In genomic region chr6:97406633-97407032, GRCh38 we compare ENCODE assay signal across 29 cellular contexts.
"Had no signal": no experiment of that assay in that cellular context is flagged by ENCODE, and none has a peak within 500 bp of the region (broad histone marks: within the 10 kb centered on the region; RNA-seq: fewer than 3 reads in every experiment).

No MANE protein-coding gene starts in this region.

- H3K4me1 Mint-ChIP-seq: mesothelial cell of epicardium; naive B cell; neural crest cell; stimulated activated naive CD8-positive, alpha-beta T cell treated with anti-CD3 and anti-CD28 coated beads, Interleukin-15, amount 100 ng/mL, for 72 hours had no signal

- H3K9ac ChIP-seq: parathyroid adenoma had no signal

- H3K4me3 Mint-ChIP-seq: effector memory CD8-positive, alpha-beta T cell; mesothelial cell of epicardium; naive B cell; natural killer cell treated with Interleukin-12 subunit alpha and Interleukin-12 subunit beta and Interleukin-15 and Interleukin-18, amount 100 ng/mL, for 72 hours; neural crest cell; stimulated activated naive CD8-positive, alpha-beta T cell treated with anti-CD3 and anti-CD28 coated beads, Interleukin-15, amount 100 ng/mL, for 72 hours; type B pancreatic cell had no signal

- H3K27me3 Mint-ChIP-seq: naive B cell; natural killer cell treated with Interleukin-12 subunit alpha and Interleukin-12 subunit beta and Interleukin-15 and Interleukin-18, amount 100 ng/mL, for 72 hours; progenitor cell of endocrine pancreas; stimulated activated naive CD8-positive, alpha-beta T cell treated with anti-CD3 and anti-CD28 coated beads, Interleukin-15, amount 100 ng/mL, for 72 hours; type B pancreatic cell had no signal

- H3K27ac ChIP-seq: epithelial cell of prostate, foreskin keratinocyte, gastroesophageal sphincter, heart left ventricle, hepatocyte, left lung, neutrophil, parathyroid adenoma, thyroid gland had no signal

- H3K4me2 ChIP-seq: hepatocyte, smooth muscle cell had no signal

- H3K27ac Mint-ChIP-seq: effector memory CD8-positive, alpha-beta T cell; mesothelial cell of epicardium; naive B cell; natural killer cell treated with Interleukin-12 subunit alpha and Interleukin-12 subunit beta and Interleukin-15 and Interleukin-18, amount 100 ng/mL, for 72 hours; progenitor cell of endocrine pancreas; stimulated activated naive CD8-positive, alpha-beta T cell treated with anti-CD3 and anti-CD28 coated beads, Interleukin-15, amount 100 ng/mL, for 72 hours; type B pancreatic cell had no signal

- H3K36me3 Mint-ChIP-seq: mesothelial cell of epicardium; naive B cell; natural killer cell treated with Interleukin-12 subunit alpha and Interleukin-12 subunit beta and Interleukin-15 and Interleukin-18, amount 100 ng/mL, for 72 hours; type B pancreatic cell had no signal

- H3K9me3 Mint-ChIP-seq: effector memory CD8-positive, alpha-beta T cell; naive B cell; natural killer cell treated with Interleukin-12 subunit alpha and Interleukin-12 subunit beta and Interleukin-15 and Interleukin-18, amount 100 ng/mL, for 72 hours; neural crest cell; stimulated activated naive CD8-positive, alpha-beta T cell treated with anti-CD3 and anti-CD28 coated beads, Interleukin-15, amount 100 ng/mL, for 72 hours; type B pancreatic cell had no signal

- H3K4me1 ChIP-seq: foreskin keratinocyte, gastroesophageal sphincter, left lung, parathyroid adenoma, thyroid gland had no signal

- DNase-seq: cortex of kidney; effector memory CD8-positive, alpha-beta T cell; foreskin keratinocyte; heart left ventricle; left cardiac atrium; left lung; mesenchymal stem cell; mucosa of descending colon; naive B cell; stimulated activated CD4-positive, alpha-beta T cell treated with anti-CD3 and anti-CD28 coated beads, Interleukin-12 subunit alpha, Interleukin-12 subunit beta, amount 100 ng/mL, for 4 hours; stimulated activated CD4-positive, alpha-beta T cell treated with anti-CD3 and anti-CD28 coated beads, Interleukin-1b, Interleukin-23, amount 100 ng/mL, for 48 hours; stimulated activated CD4-positive, alpha-beta T cell treated with anti-CD3 and anti-CD28 coated beads, Interleukin-4, amount 100 ng/mL, for 1 hour; stimulated activated CD8-positive, alpha-beta memory T cell treated with anti-CD3 and anti-CD28 coated beads, Interleukin-4, amount 100 ng/mL, for 48 hours; stimulated activated naive CD4-positive, alpha-beta T cell; stimulated activated naive CD8-positive, alpha-beta T cell treated with anti-CD3 and anti-CD28 coated beads, Interleukin-15, amount 100 ng/mL, for 72 hours; thyroid gland had no signal

- H3K79me2 ChIP-seq: hepatocyte, parathyroid adenoma had no signal

- H3K4me3 ChIP-seq: gastroesophageal sphincter, heart left ventricle, hepatocyte, left lung, mucosa of descending colon, smooth muscle cell, thyroid gland had no signal

- H3K9me3 ChIP-seq: gastroesophageal sphincter, left lung, mucosa of descending colon, neutrophil, thyroid gland had no signal

- H3K27me3 ChIP-seq: foreskin keratinocyte, gastroesophageal sphincter, heart left ventricle, hepatocyte, left lung, thyroid gland had no signal

- H3K36me3 ChIP-seq: gastroesophageal sphincter, heart left ventricle, left lung, neutrophil, thyroid gland had no signal

- ATAC-seq: effector memory CD8-positive, alpha-beta T cell; esophagus mucosa; foreskin keratinocyte; gastroesophageal sphincter; heart left ventricle; left cardiac atrium; left lung; natural killer cell treated with Interleukin-12 subunit alpha and Interleukin-12 subunit beta and Interleukin-15 and Interleukin-18, amount 100 ng/mL, for 72 hours; sciatic nerve; stimulated activated naive CD8-positive, alpha-beta T cell treated with anti-CD3 and anti-CD28 coated beads, Interleukin-15, amount 100 ng/mL, for 72 hours had no signal

- H2AFZ ChIP-seq: hepatocyte, parathyroid adenoma had no signal
